8 cellular contexts compared by ENCODE assay signal in the genomic region with DNA sequence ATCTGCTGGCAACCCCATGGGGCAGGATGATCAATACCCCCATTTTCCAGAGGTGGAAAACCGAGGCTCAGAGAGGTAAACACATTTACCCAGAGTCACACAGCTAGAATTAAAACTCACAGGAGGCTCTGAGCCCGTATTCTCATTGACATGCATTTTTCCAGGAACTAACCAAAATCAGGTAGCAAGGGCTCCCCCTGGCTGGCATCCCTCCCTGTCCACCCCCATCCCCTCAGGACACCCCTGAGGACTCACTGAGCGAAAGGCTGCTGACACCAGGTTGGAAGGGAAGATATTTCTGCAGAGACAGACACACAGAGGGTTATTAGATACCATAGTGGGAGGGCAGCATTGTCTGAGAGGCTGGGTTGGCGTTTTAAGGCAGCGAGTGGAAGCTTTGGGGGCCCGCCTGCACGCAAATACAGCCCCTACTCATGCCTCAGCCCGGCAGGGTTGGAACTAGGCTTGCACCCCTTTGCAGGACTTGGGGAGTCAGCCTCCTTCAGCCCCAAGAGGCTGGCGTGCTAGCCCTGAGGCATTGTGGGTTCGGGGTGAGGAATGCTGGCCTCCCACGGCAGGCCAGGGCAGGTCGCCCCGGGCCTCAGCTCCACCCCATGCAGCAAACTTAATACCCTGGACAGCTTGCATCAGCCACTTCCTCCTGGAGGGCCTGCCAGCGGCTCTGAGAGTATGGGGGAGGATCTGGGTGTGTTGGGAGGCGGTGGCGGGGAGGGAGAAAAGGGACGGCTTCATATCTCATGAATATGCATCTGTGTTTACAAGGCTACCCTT.
A peak's percentile ranks its signal among the peaks of the same experiment; 100 is the strongest.
DNase-seq lines count a peak whose midpoint lies in the region; ATAC-seq lines count a peak whose summit lies in the region.

No MANE protein-coding gene starts in this region.

- H3K9me3 ChIP-seq in duodenal mucosa (ENCODE audit: control insufficient read depth in 1 of 2, low read length in 2 of 2), result no peaks in the 10 kb centered on the region

- H3K36me3 ChIP-seq in duodenal mucosa (ENCODE audit: control insufficient read depth in 1 of 2, insufficient read depth in 2 of 2, low read length in 2 of 2), result peaks cover 7 to 8% of the 10 kb centered on the region in 2 donors

- H3K27ac ChIP-seq in duodenal mucosa (ENCODE audit: low read depth, low read length), result no peak overlapping the region

- H3K4me1 ChIP-seq in duodenal mucosa (ENCODE audit: control insufficient read depth in 1 of 2, insufficient read depth in 2 of 2, low read length in 2 of 2), result peaks cover 19 to 41% of the 10 kb centered on the region in 2 donors

- DNase-seq in COLO829 (ENCODE audit: low spot score), result peak; percentile 85
- peak; percentile 71 for DNase-seq in NCI-H2171 (lab: John Stamatoyannopoulos, UW)
- no peak for DNase-seq in memory B cell (ENCODE audit: low spot score in 2 of 2)
- peak; percentile 78 for DNase-seq in stimulated activated naive CD8-positive, alpha-beta T cell treated with anti-CD3 and anti-CD28 coated beads, Interleukin-15, Interleukin-2, amounts not matched to agents 100 U/mL and 50 U/mL, for 24 hours

- peak overlapping the region; percentile 95 for H3K4me3 Mint-ChIP-seq in memory B cell

- H3K27ac Mint-ChIP-seq in memory B cell, result peak overlapping the region; percentile 95

- H3K9ac ChIP-seq in duodenal mucosa (ENCODE audit: low read depth in 1 of 2, low read length in 2 of 2), result peak overlapping the region; percentile 35 to 43

- H3K27me3 ChIP-seq in duodenal mucosa (ENCODE audit: control insufficient read depth in 1 of 2, insufficient read depth in 2 of 2, low read length in 2 of 2), result no peaks in the 10 kb centered on the region

- peaks cover 10% of the 10 kb centered on the region for H3K36me3 Mint-ChIP-seq in memory B cell

- peaks cover 43% of the 10 kb centered on the region for H3K4me1 Mint-ChIP-seq in memory B cell

- ATAC-seq in GM21529 (IDR thresholded peaks at IDR 0.05; ENCODE audit: unreplicated experiment) (peak; percentile 51), memory B cell (ENCODE audit: low read depth) (no peak), HG03520 (IDR thresholded peaks at IDR 0.05; ENCODE audit: unreplicated experiment) (no peak)
- peak; percentile 36 to 57 for ATAC-seq in activated CD4-positive, CD25-positive, alpha-beta regulatory T cell treated with anti-CD3 and anti-CD28 coated beads, Interleukin-2, amount 50 U/mL, for 24 hours
- peak; percentile 38 for ATAC-seq in stimulated activated naive CD8-positive, alpha-beta T cell treated with anti-CD3 and anti-CD28 coated beads, Interleukin-15, Interleukin-2, amounts not matched to agents 100 U/mL and 50 U/mL, for 24 hours

- peak overlapping the region; percentile 36 to 78 for H3K4me3 ChIP-seq in duodenal mucosa (ENCODE audit: low read depth in 1 of 2, low read length in 2 of 2)

- H3K27me3 Mint-ChIP-seq in memory B cell, result no peaks in the 10 kb centered on the region

- H3K9me3 Mint-ChIP-seq in memory B cell, result no peaks in the 10 kb centered on the region

Comparison
In these comparisons a context has a peak if more than half of its experiments do, and no peak if none do; other contexts are left out.
1. DNase-seq: peak in COLO829 (single experiment), NCI-H2171 (single experiment) and stimulated activated naive CD8-positive, alpha-beta T cell treated with anti-CD3 and anti-CD28 coated beads, Interleukin-15, Interleukin-2, amounts not matched to agents 100 U/mL and 50 U/mL, for 24 hours (single experiment); none in memory B cell (0 of 2).
2. ATAC-seq: peak in GM21529 (single experiment), activated CD4-positive, CD25-positive, alpha-beta regulatory T cell treated with anti-CD3 and anti-CD28 coated beads, Interleukin-2, amount 50 U/mL, for 24 hours (2 of 2) and stimulated activated naive CD8-positive, alpha-beta T cell treated with anti-CD3 and anti-CD28 coated beads, Interleukin-15, Interleukin-2, amounts not matched to agents 100 U/mL and 50 U/mL, for 24 hours (single experiment); none in memory B cell (single experiment) and HG03520 (single experiment).